Comparison of ENCODE assay signal across 2 cellular contexts in the genomic region with DNA sequence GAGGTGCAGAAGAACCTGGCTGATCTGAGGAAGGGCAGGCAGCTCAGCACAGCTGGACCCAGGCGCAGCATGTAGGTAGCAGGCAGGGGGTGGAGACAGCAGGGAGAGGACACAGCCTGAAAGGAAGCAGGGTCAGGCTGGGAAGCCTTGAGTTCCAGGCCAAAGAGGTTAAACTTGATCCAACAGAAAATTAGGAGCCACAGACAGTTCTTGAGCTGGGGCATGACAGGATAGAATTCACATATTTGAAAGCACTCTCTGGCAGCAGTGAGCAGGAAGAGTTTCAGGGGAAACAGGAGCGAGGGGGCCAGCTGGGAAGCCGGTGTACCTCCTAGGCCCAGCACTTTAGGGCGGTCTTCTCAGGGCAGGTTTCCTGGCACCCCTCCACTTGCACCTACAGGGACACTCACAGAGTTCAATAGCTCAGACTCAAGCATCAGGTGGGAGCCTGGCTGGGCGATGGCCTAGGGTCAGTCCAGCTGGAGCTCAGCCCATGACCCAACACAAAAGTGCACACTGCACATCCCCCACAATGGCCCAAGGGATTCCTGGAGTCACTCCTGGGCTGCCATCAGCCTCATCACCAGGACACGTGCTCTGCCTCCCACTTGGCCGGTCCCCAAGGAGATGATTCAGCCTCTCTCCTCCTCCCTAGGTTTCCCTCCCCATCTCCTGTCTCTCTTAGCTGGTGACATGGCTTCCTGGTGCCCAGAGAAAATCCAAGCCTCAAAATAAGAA.
TF ChIP-seq lines count a peak whose summit lies in the region.

No MANE protein-coding gene starts in this region.

TF ChIP-seq in HEK293, 187 proteins besides CTCF, POLR2A, EP300 and RAD21 (continues in another document):
- TF ChIP-seq GLIS2 (tag by site-specific recombination; IDR thresholded peaks at IDR 0.05) = peak; percentile 36; the same call in 1 of the 2 replicates
- TF ChIP-seq TCF7L2 (IDR thresholded peaks at IDR 0.05; ENCODE audit: borderline replicate concordance, low read depth, low read length) = no peak
- peak; percentile 47 for TF ChIP-seq SP3 (tag by site-specific recombination; IDR thresholded peaks at IDR 0.05)
- TF ChIP-seq, protein P1, sequence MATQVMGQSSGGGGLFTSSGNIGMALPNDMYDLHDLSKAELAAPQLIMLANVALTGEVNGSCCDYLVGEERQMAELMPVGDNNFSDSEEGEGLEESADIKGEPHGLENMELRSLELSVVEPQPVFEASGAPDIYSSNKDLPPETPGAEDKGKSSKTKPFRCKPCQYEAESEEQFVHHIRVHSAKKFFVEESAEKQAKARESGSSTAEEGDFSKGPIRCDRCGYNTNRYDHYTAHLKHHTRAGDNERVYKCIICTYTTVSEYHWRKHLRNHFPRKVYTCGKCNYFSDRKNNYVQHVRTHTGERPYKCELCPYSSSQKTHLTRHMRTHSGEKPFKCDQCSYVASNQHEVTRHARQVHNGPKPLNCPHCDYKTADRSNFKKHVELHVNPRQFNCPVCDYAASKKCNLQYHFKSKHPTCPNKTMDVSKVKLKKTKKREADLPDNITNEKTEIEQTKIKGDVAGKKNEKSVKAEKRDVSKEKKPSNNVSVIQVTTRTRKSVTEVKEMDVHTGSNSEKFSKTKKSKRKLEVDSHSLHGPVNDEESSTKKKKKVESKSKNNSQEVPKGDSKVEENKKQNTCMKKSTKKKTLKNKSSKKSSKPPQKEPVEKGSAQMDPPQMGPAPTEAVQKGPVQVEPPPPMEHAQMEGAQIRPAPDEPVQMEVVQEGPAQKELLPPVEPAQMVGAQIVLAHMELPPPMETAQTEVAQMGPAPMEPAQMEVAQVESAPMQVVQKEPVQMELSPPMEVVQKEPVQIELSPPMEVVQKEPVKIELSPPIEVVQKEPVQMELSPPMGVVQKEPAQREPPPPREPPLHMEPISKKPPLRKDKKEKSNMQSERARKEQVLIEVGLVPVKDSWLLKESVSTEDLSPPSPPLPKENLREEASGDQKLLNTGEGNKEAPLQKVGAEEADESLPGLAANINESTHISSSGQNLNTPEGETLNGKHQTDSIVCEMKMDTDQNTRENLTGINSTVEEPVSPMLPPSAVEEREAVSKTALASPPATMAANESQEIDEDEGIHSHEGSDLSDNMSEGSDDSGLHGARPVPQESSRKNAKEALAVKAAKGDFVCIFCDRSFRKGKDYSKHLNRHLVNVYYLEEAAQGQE (tag by site-specific recombination; IDR thresholded peaks at IDR 0.05) = no peak
- no peak for TF ChIP-seq KLF10 (tag by site-specific recombination; IDR thresholded peaks at IDR 0.05)
- no peak for TF ChIP-seq ZNF571 (tag by site-specific recombination; IDR thresholded peaks at IDR 0.05)
- no peak for TF ChIP-seq ZNF223 (tag by site-specific recombination; IDR thresholded peaks at IDR 0.05)
- TF ChIP-seq, protein P2, sequence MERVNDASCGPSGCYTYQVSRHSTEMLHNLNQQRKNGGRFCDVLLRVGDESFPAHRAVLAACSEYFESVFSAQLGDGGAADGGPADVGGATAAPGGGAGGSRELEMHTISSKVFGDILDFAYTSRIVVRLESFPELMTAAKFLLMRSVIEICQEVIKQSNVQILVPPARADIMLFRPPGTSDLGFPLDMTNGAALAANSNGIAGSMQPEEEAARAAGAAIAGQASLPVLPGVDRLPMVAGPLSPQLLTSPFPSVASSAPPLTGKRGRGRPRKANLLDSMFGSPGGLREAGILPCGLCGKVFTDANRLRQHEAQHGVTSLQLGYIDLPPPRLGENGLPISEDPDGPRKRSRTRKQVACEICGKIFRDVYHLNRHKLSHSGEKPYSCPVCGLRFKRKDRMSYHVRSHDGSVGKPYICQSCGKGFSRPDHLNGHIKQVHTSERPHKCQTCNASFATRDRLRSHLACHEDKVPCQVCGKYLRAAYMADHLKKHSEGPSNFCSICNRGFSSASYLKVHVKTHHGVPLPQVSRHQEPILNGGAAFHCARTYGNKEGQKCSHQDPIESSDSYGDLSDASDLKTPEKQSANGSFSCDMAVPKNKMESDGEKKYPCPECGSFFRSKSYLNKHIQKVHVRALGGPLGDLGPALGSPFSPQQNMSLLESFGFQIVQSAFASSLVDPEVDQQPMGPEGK (tag by site-specific recombination; IDR thresholded peaks at IDR 0.05) = peak; percentile 55; the same call in 1 of the 2 replicates
- TF ChIP-seq ZBTB8A (tag by site-specific recombination; IDR thresholded peaks at IDR 0.05) = no peak
- TF ChIP-seq ZFHX2 (tag by site-specific recombination; conservative IDR thresholded peaks at IDR 0.05) = peak; percentile 61
- TF ChIP-seq ZBTB48 (tag by site-specific recombination; IDR thresholded peaks at IDR 0.05) = 0 out of 2 replicates have a peak, but pooled peaks have one; percentile 31
- TF ChIP-seq, protein P3, sequence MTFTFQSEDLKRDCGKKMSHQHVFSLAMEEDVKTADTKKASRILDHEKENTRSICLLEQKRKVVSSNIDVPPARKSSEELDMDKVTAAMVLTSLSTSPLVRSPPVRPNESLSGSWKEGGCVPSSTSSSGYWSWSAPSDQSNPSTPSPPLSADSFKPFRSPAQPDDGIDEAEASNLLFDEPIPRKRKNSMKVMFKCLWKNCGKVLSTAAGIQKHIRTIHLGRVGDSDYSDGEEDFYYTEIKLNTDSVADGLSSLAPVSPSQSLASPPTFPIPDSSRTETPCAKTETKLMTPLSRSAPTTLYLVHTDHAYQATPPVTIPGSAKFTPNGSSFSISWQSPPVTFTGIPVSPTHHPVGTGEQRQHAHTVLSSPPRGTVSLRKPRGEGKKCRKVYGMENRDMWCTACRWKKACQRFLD (tag by site-specific recombination; IDR thresholded peaks at IDR 0.05) = no peak
- no peak for TF ChIP-seq ZNF830 (tag by site-specific recombination; IDR thresholded peaks at IDR 0.05; ENCODE audit: low read depth)
- no peak for TF ChIP-seq ZNF560 (tag by site-specific recombination; IDR thresholded peaks at IDR 0.05; ENCODE audit: borderline replicate concordance)
- no peak for TF ChIP-seq RBAK (tag by site-specific recombination; IDR thresholded peaks at IDR 0.05)
- TF ChIP-seq HIC1 (tag by site-specific recombination; IDR thresholded peaks at IDR 0.05) = no peak
- TF ChIP-seq SCRT2 (tag by site-specific recombination; IDR thresholded peaks at IDR 0.05) = peak; percentile 51; the same call in 1 of the 2 replicates

TF ChIP-seq in K562, 482 proteins besides CTCF, POLR2A, EP300 and RAD21 (continues in another document):
- peak; percentile 75 for TF ChIP-seq CTBP1 (IDR thresholded peaks at IDR 0.05; ENCODE audit: borderline replicate concordance)
- TF ChIP-seq VEZF1 (CRISPR knock-in tag; IDR thresholded peaks at IDR 0.05) = peak; percentile 57
- TF ChIP-seq, protein P4, sequence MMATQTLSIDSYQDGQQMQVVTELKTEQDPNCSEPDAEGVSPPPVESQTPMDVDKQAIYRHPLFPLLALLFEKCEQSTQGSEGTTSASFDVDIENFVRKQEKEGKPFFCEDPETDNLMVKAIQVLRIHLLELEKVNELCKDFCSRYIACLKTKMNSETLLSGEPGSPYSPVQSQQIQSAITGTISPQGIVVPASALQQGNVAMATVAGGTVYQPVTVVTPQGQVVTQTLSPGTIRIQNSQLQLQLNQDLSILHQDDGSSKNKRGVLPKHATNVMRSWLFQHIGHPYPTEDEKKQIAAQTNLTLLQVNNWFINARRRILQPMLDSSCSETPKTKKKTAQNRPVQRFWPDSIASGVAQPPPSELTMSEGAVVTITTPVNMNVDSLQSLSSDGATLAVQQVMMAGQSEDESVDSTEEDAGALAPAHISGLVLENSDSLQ (IDR thresholded peaks at IDR 0.05) = 0 out of 2 replicates have a peak, but pooled peaks have one; percentile 16
- TF ChIP-seq MNT (conservative IDR thresholded peaks at IDR 0.05) = 0 out of 4 replicates have a peak, but pooled peaks of 1 of the 2 experiments have one; percentile 44
- peak in 1 of 2 experiments; percentile 83; a peak in 2 of 4 replicates for TF ChIP-seq RCOR1 (IDR thresholded peaks at IDR 0.05; ENCODE audit: borderline replicate concordance in 1 of 2, low read depth in 2 of 2, low read length in 2 of 2)
- TF ChIP-seq SPI1 (IDR thresholded peaks at IDR 0.05; ENCODE audit: borderline replicate concordance, low read depth, low read length) = no peak
- 0 out of 2 replicates have a peak, but pooled peaks have one; percentile 10 for TF ChIP-seq NFE2 (IDR thresholded peaks at IDR 0.05; ENCODE audit: low read depth)
- TF ChIP-seq ZBTB17 (CRISPR knock-in tag; IDR thresholded peaks at IDR 0.05) = no peak
- no peak for TF ChIP-seq AFF1 (IDR thresholded peaks at IDR 0.05; ENCODE audit: low read depth in 1 of 2, partially characterized antibody in 2 of 2)
- TF ChIP-seq, protein P5, sequence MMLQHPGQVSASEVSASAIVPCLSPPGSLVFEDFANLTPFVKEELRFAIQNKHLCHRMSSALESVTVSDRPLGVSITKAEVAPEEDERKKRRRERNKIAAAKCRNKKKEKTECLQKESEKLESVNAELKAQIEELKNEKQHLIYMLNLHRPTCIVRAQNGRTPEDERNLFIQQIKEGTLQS (IDR thresholded peaks at IDR 0.05) = peak; percentile 61
- TF ChIP-seq, protein P5 (CRISPR knock-in tag; conservative IDR thresholded peaks at IDR 0.05) = no peak
- peak; percentile 92 for TF ChIP-seq FOSL1 (tag; conservative IDR thresholded peaks at IDR 0.05)
- TF ChIP-seq USF2 (CRISPR knock-in tag; IDR thresholded peaks at IDR 0.05) = peak; percentile 64
- no peak for TF ChIP-seq DEAF1 (CRISPR knock-in tag; IDR thresholded peaks at IDR 0.05)
- peak; percentile 59; the same call in 1 of the 2 replicates for TF ChIP-seq L3MBTL2 (IDR thresholded peaks at IDR 0.05)
- peak; percentile 66; the same call in 1 of the 2 replicates for TF ChIP-seq JUN (IDR thresholded peaks at IDR 0.05; ENCODE audit: borderline replicate concordance, low read depth, low read length)
- no peak for TF ChIP-seq JUN (CRISPR knock-in tag; IDR thresholded peaks at IDR 0.05; ENCODE audit: borderline replicate concordance)
